1 cellular context compared by ENCODE assay signal in the genomic region with DNA sequence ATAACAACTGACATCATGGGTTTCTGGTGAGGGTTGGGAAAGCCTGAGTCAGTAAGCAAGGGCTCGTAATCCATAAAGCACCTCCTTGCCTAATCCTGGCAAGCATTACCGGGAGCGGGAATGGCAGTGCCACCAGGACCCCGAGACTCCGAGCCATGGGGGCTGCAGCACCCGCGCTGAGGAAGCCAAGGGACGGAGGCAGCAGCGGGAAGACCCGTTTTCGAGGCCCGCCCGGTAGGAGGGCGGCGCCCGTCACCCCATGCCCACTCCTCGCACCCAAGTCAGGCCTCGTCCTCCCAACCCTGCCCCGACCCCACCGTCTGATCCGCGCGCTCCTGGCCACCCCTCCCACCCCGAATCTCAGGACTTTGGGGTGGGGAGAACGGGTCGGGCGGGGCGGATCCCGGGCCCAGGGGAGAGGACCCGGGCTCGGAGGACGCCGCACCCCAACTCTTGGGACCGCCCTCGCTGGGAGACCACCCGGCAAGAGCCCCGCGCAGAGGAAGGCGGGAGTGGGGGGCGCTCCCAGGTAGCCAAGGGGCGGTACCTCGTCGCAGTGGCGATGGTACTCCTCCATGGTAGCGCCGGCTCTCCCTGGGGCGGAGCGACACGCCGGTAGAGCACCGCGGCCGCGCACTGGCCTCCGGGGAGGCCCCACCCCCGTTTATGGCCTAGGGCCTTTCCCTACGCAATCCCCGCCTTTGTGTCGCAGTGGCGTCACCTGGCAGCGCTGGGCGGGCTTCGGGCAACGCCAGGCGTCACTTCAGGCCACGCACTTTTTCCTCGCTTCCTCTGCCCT.
TF ChIP-seq lines count a peak whose summit lies in the region.

A gene with protein sequence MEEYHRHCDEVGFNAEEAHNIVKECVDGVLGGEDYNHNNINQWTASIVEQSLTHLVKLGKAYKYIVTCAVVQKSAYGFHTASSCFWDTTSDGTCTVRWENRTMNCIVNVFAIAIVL (minus strand): TSS at position 638 of the 799 bp plus-strand sequence. CDS start 61 bp downstream, at position 577.

TF ChIP-seq in WTC11, 78 proteins besides CTCF, POLR2A, EP300 and RAD21 (continued from another document):
- TF ChIP-seq, protein P1, sequence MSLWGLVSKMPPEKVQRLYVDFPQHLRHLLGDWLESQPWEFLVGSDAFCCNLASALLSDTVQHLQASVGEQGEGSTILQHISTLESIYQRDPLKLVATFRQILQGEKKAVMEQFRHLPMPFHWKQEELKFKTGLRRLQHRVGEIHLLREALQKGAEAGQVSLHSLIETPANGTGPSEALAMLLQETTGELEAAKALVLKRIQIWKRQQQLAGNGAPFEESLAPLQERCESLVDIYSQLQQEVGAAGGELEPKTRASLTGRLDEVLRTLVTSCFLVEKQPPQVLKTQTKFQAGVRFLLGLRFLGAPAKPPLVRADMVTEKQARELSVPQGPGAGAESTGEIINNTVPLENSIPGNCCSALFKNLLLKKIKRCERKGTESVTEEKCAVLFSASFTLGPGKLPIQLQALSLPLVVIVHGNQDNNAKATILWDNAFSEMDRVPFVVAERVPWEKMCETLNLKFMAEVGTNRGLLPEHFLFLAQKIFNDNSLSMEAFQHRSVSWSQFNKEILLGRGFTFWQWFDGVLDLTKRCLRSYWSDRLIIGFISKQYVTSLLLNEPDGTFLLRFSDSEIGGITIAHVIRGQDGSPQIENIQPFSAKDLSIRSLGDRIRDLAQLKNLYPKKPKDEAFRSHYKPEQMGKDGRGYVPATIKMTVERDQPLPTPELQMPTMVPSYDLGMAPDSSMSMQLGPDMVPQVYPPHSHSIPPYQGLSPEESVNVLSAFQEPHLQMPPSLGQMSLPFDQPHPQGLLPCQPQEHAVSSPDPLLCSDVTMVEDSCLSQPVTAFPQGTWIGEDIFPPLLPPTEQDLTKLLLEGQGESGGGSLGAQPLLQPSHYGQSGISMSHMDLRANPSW (CRISPR knock-in tag; conservative IDR thresholded peaks at IDR 0.05; ENCODE audit: low read depth), result no peak
- no peak for TF ChIP-seq SOX15 (CRISPR knock-in tag; IDR thresholded peaks at IDR 0.05)
